1 cellular context compared by ENCODE assay signal in the genomic region with DNA sequence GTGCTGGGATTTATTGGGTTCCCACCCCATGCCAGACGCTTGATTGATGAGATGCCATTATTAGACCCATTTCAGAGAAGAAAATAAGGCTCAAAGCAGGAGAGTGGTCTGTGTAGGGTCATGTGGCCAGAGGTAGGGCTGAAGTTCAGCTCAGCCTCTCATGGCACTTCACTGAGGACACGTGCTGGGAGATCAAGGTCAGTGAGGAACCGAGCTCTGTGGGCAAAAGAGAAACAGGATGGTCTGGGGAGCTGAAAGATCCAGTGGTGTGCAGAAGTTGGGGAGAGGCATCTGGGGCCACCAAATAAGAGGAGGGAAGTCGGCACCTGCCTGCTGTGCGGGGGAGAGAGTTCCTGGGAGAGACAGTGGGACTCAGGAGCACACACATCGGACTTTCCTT.
TF ChIP-seq lines count a peak whose summit lies in the region.

No MANE protein-coding gene starts in this region.

TF ChIP-seq in HepG2, 621 proteins besides CTCF, POLR2A, EP300 and RAD21 (continued from another document and continues in another):
- TF ChIP-seq, protein P1, sequence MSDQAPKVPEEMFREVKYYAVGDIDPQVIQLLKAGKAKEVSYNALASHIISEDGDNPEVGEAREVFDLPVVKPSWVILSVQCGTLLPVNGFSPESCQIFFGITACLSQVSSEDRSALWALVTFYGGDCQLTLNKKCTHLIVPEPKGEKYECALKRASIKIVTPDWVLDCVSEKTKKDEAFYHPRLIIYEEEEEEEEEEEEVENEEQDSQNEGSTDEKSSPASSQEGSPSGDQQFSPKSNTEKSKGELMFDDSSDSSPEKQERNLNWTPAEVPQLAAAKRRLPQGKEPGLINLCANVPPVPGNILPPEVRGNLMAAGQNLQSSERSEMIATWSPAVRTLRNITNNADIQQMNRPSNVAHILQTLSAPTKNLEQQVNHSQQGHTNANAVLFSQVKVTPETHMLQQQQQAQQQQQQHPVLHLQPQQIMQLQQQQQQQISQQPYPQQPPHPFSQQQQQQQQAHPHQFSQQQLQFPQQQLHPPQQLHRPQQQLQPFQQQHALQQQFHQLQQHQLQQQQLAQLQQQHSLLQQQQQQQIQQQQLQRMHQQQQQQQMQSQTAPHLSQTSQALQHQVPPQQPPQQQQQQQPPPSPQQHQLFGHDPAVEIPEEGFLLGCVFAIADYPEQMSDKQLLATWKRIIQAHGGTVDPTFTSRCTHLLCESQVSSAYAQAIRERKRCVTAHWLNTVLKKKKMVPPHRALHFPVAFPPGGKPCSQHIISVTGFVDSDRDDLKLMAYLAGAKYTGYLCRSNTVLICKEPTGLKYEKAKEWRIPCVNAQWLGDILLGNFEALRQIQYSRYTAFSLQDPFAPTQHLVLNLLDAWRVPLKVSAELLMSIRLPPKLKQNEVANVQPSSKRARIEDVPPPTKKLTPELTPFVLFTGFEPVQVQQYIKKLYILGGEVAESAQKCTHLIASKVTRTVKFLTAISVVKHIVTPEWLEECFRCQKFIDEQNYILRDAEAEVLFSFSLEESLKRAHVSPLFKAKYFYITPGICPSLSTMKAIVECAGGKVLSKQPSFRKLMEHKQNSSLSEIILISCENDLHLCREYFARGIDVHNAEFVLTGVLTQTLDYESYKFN (CRISPR knock-in tag; conservative IDR thresholded peaks at IDR 0.05): peak; percentile 36; the same call in 1 of the 2 replicates
- TF ChIP-seq CHD4 (IDR thresholded peaks at IDR 0.05; ENCODE audit: borderline replicate concordance, low read length) (no peak), ZNF292 (CRISPR knock-in tag; IDR thresholded peaks at IDR 0.05; ENCODE audit: borderline replicate concordance, low read depth) (peak; percentile 77), RARG (CRISPR knock-in tag; IDR thresholded peaks at IDR 0.05; ENCODE audit: low read depth) (no peak), GTF3A (CRISPR knock-in tag; conservative IDR thresholded peaks at IDR 0.05) (no peak), ZSCAN25 (CRISPR knock-in tag; IDR thresholded peaks at IDR 0.05) (peak; percentile 82), TBL1XR1 (IDR thresholded peaks at IDR 0.05; ENCODE audit: borderline replicate concordance, low read length, partially characterized antibody) (no peak), ZNF782 (CRISPR knock-in tag; IDR thresholded peaks at IDR 0.05; ENCODE audit: borderline replicate concordance) (no peak), IRF2 (CRISPR knock-in tag; IDR thresholded peaks at IDR 0.05) (0 out of 2 replicates have a peak, but pooled peaks have one; percentile 14), MAZ (IDR thresholded peaks at IDR 0.05; ENCODE audit: borderline replicate concordance, low read depth, low read length) (no peak), MAZ (CRISPR knock-in tag; IDR thresholded peaks at IDR 0.05; ENCODE audit: low read depth) (peak; percentile 38; the same call in 1 of the 2 replicates), GPN1 (CRISPR knock-in tag; IDR thresholded peaks at IDR 0.05; ENCODE audit: borderline replicate concordance) (no peak), ZNF607 (CRISPR knock-in tag; IDR thresholded peaks at IDR 0.05; ENCODE audit: borderline replicate concordance) (no peak), ZNF878 (CRISPR knock-in tag; IDR thresholded peaks at IDR 0.05) (no peak), ZNF792 (CRISPR knock-in tag; IDR thresholded peaks at IDR 0.05) (no peak), PAF1 (CRISPR knock-in tag; IDR thresholded peaks at IDR 0.05) (no peak), XBP1 (CRISPR knock-in tag; IDR thresholded peaks at IDR 0.05) (no peak), NFE2 (CRISPR knock-in tag; IDR thresholded peaks at IDR 0.05) (no peak), ZNF713 (CRISPR knock-in tag; IDR thresholded peaks at IDR 0.05) (no peak), SETDB1 (CRISPR knock-in tag; IDR thresholded peaks at IDR 0.05; ENCODE audit: borderline replicate concordance) (no peak), CENPT (CRISPR knock-in tag; IDR thresholded peaks at IDR 0.05; ENCODE audit: low read depth) (no peak), MEIS2 (CRISPR knock-in tag; IDR thresholded peaks at IDR 0.05) (peak; percentile 39; the same call in 1 of the 2 replicates), ZNF839 (CRISPR knock-in tag; IDR thresholded peaks at IDR 0.05; ENCODE audit: borderline replicate concordance) (no peak), NKX3-1 (CRISPR knock-in tag; IDR thresholded peaks at IDR 0.05) (no peak), ZNF230 (CRISPR knock-in tag; IDR thresholded peaks at IDR 0.05) (no peak), ERF (CRISPR knock-in tag; IDR thresholded peaks at IDR 0.05) (0 out of 2 replicates have a peak, but pooled peaks have one; percentile 29), ZNF431 (CRISPR knock-in tag; IDR thresholded peaks at IDR 0.05; ENCODE audit: borderline replicate concordance, low read depth) (no peak), ZNF629 (CRISPR knock-in tag; conservative IDR thresholded peaks at IDR 0.05) (peak; percentile 96), YEATS4 (CRISPR knock-in tag; IDR thresholded peaks at IDR 0.05; ENCODE audit: borderline replicate concordance) (0 out of 2 replicates have a peak, but pooled peaks have one; percentile 29)
- TF ChIP-seq, protein P2, sequence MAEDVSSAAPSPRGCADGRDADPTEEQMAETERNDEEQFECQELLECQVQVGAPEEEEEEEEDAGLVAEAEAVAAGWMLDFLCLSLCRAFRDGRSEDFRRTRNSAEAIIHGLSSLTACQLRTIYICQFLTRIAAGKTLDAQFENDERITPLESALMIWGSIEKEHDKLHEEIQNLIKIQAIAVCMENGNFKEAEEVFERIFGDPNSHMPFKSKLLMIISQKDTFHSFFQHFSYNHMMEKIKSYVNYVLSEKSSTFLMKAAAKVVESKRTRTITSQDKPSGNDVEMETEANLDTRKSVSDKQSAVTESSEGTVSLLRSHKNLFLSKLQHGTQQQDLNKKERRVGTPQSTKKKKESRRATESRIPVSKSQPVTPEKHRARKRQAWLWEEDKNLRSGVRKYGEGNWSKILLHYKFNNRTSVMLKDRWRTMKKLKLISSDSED (CRISPR knock-in tag; IDR thresholded peaks at IDR 0.05): no peak
- TF ChIP-seq, protein P3, sequence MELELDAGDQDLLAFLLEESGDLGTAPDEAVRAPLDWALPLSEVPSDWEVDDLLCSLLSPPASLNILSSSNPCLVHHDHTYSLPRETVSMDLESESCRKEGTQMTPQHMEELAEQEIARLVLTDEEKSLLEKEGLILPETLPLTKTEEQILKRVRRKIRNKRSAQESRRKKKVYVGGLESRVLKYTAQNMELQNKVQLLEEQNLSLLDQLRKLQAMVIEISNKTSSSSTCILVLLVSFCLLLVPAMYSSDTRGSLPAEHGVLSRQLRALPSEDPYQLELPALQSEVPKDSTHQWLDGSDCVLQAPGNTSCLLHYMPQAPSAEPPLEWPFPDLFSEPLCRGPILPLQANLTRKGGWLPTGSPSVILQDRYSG (CRISPR knock-in tag; IDR thresholded peaks at IDR 0.05): no peak
- TF ChIP-seq, protein P4, sequence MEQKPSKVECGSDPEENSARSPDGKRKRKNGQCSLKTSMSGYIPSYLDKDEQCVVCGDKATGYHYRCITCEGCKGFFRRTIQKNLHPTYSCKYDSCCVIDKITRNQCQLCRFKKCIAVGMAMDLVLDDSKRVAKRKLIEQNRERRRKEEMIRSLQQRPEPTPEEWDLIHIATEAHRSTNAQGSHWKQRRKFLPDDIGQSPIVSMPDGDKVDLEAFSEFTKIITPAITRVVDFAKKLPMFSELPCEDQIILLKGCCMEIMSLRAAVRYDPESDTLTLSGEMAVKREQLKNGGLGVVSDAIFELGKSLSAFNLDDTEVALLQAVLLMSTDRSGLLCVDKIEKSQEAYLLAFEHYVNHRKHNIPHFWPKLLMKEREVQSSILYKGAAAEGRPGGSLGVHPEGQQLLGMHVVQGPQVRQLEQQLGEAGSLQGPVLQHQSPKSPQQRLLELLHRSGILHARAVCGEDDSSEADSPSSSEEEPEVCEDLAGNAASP (CRISPR knock-in tag; IDR thresholded peaks at IDR 0.05; ENCODE audit: borderline replicate concordance): 0 out of 2 replicates have a peak, but pooled peaks have one; percentile 43
- TF ChIP-seq, protein P5, sequence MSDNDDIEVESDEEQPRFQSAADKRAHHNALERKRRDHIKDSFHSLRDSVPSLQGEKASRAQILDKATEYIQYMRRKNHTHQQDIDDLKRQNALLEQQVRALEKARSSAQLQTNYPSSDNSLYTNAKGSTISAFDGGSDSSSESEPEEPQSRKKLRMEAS (IDR thresholded peaks at IDR 0.05): peak; percentile 85
- TF ChIP-seq, protein P6, sequence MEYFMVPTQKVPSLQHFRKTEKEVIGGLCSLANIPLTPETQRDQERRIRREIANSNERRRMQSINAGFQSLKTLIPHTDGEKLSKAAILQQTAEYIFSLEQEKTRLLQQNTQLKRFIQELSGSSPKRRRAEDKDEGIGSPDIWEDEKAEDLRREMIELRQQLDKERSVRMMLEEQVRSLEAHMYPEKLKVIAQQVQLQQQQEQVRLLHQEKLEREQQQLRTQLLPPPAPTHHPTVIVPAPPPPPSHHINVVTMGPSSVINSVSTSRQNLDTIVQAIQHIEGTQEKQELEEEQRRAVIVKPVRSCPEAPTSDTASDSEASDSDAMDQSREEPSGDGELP (IDR thresholded peaks at IDR 0.05; ENCODE audit: borderline replicate concordance, low read depth): no peak
- TF ChIP-seq, protein P7, sequence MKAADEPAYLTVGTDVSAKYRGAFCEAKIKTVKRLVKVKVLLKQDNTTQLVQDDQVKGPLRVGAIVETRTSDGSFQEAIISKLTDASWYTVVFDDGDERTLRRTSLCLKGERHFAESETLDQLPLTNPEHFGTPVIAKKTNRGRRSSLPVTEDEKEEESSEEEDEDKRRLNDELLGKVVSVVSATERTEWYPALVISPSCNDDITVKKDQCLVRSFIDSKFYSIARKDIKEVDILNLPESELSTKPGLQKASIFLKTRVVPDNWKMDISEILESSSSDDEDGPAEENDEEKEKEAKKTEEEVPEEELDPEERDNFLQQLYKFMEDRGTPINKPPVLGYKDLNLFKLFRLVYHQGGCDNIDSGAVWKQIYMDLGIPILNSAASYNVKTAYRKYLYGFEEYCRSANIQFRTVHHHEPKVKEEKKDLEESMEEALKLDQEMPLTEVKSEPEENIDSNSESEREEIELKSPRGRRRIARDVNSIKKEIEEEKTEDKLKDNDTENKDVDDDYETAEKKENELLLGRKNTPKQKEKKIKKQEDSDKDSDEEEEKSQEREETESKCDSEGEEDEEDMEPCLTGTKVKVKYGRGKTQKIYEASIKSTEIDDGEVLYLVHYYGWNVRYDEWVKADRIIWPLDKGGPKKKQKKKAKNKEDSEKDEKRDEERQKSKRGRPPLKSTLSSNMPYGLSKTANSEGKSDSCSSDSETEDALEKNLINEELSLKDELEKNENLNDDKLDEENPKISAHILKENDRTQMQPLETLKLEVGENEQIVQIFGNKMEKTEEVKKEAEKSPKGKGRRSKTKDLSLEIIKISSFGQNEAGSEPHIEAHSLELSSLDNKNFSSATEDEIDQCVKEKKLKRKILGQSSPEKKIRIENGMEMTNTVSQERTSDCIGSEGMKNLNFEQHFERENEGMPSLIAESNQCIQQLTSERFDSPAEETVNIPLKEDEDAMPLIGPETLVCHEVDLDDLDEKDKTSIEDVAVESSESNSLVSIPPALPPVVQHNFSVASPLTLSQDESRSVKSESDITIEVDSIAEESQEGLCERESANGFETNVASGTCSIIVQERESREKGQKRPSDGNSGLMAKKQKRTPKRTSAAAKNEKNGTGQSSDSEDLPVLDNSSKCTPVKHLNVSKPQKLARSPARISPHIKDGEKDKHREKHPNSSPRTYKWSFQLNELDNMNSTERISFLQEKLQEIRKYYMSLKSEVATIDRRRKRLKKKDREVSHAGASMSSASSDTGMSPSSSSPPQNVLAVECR (CRISPR knock-in tag; IDR thresholded peaks at IDR 0.05; ENCODE audit: borderline replicate concordance): peak; percentile 22; the same call in 1 of the 2 replicates
- TF ChIP-seq, protein P8, sequence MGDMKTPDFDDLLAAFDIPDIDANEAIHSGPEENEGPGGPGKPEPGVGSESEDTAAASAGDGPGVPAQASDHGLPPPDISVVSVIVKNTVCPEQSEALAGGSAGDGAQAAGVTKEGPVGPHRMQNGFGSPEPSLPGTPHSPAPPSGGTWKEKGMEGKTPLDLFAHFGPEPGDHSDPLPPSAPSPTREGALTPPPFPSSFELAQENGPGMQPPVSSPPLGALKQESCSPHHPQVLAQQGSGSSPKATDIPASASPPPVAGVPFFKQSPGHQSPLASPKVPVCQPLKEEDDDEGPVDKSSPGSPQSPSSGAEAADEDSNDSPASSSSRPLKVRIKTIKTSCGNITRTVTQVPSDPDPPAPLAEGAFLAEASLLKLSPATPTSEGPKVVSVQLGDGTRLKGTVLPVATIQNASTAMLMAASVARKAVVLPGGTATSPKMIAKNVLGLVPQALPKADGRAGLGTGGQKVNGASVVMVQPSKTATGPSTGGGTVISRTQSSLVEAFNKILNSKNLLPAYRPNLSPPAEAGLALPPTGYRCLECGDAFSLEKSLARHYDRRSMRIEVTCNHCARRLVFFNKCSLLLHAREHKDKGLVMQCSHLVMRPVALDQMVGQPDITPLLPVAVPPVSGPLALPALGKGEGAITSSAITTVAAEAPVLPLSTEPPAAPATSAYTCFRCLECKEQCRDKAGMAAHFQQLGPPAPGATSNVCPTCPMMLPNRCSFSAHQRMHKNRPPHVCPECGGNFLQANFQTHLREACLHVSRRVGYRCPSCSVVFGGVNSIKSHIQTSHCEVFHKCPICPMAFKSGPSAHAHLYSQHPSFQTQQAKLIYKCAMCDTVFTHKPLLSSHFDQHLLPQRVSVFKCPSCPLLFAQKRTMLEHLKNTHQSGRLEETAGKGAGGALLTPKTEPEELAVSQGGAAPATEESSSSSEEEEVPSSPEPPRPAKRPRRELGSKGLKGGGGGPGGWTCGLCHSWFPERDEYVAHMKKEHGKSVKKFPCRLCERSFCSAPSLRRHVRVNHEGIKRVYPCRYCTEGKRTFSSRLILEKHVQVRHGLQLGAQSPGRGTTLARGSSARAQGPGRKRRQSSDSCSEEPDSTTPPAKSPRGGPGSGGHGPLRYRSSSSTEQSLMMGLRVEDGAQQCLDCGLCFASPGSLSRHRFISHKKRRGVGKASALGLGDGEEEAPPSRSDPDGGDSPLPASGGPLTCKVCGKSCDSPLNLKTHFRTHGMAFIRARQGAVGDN (CRISPR knock-in tag; IDR thresholded peaks at IDR 0.05): peak; percentile 70
- TF ChIP-seq, protein P9, sequence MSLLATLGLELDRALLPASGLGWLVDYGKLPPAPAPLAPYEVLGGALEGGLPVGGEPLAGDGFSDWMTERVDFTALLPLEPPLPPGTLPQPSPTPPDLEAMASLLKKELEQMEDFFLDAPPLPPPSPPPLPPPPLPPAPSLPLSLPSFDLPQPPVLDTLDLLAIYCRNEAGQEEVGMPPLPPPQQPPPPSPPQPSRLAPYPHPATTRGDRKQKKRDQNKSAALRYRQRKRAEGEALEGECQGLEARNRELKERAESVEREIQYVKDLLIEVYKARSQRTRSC (CRISPR knock-in tag; IDR thresholded peaks at IDR 0.05; ENCODE audit: low read depth): 0 out of 2 replicates have a peak, but pooled peaks have one; percentile 34
- TF ChIP-seq, protein P10, sequence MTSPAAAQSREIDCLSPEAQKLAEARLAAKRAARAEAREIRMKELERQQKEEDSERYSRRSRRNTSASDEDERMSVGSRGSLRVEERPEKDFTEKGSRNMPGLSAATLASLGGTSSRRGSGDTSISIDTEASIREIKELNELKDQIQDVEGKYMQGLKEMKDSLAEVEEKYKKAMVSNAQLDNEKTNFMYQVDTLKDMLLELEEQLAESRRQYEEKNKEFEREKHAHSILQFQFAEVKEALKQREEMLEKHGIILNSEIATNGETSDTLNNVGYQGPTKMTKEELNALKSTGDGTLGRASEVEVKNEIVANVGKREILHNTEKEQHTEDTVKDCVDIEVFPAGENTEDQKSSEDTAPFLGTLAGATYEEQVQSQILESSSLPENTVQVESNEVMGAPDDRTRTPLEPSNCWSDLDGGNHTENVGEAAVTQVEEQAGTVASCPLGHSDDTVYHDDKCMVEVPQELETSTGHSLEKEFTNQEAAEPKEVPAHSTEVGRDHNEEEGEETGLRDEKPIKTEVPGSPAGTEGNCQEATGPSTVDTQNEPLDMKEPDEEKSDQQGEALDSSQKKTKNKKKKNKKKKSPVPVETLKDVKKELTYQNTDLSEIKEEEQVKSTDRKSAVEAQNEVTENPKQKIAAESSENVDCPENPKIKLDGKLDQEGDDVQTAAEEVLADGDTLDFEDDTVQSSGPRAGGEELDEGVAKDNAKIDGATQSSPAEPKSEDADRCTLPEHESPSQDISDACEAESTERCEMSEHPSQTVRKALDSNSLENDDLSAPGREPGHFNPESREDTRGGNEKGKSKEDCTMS (CRISPR knock-in tag; conservative IDR thresholded peaks at IDR 0.05): no peak
